ENCODE assay signal across 8 cellular contexts in the genomic region with DNA sequence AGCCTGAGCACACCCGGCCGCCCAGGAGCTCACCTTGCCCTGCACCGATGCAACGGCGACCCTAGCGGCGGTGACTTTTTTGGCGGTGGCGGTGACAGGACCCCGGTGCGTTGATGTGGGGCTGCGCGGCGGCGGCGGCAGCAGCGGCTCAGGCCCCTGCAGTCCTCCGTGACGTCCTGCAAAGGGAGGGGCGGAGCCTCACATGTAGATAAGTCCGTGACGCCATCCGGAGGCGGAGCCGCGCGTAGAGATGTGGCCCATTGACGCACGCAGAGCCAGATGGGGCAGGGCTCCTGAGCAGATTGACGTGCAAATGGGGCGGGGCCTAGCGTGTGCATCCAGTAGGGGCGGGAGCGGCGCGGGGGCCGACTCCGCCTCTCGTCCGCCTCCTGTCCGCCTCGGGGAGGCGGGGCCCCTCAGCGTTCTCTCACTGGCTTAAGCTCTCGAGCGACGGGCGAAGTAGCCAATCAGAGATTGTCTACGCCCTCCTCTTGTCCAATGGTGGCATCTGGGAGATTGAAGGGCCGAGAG. TPM values are rescaled to one million over a fixed set of nuclear protein-coding genes. Genes with fewer than 3 reads are reported as not detected.
DNase-seq lines count a peak whose midpoint lies in the region; ATAC-seq and TF ChIP-seq lines count a peak whose summit lies in the region.

Gene RAB3A (minus strand): TSS at position 180 of the 531 bp plus-strand sequence. CDS start 1,302 bp downstream, outside the sequence.

- intact Hi-C loops in spleen (cut with DNase I; ENCODE audit: low total_unique reads) = no loop called here

- H3K4me1 ChIP-seq in spleen = peaks cover 12 to 65% (median 31%) of the 10 kb centered on the region in 6 donors

- ATAC-seq in GM19025 (IDR thresholded peaks at IDR 0.05; ENCODE audit: low read depth, unreplicated experiment) = peak; percentile 92
- ATAC-seq in HG03342 (IDR thresholded peaks at IDR 0.05; ENCODE audit: unreplicated experiment) = peak; percentile 87
- ATAC-seq in activated CD4-positive, CD25-positive, alpha-beta regulatory T cell treated with anti-CD3 and anti-CD28 coated beads, Interleukin-2, amount 50 U/mL, for 24 hours = peak; percentile 90 to 92

- no peak for TF ChIP-seq CTCF in AG09319 (IDR thresholded peaks at IDR 0.05; ENCODE audit: low read depth, low read length)
- TF ChIP-seq CTCF in spleen (IDR thresholded peaks at IDR 0.05 in 8 of 11, conservative IDR thresholded peaks at IDR 0.05 in 3 of 11) = peak in 5 of 11 experiments; percentile 5 to 64 (median 44)

- peaks cover 0 to 30% (median 9%) of the 10 kb centered on the region in 6 donors for H3K36me3 ChIP-seq in spleen

- H3K9me3 ChIP-seq in spleen = no peaks in the 10 kb centered on the region

- H3K27me3 ChIP-seq in spleen (replicated peaks in 1 of 7) = peaks cover 0 to 16% (median 0%) of the 10 kb centered on the region in 7 donors

- DNase-seq in AG09319 (ENCODE audit: extremely low read depth, low read depth) (peak; percentile 100), NCI-H446 (lab: John Stamatoyannopoulos, UW) (peak; percentile 100), cerebellar cortex (ENCODE audit: low spot score) (peak; percentile 100), iris pigment epithelial cell (ENCODE audit: low read depth) (peak; percentile 100), spleen (peak; percentile 100)

- peak within 1 kb of the TSS; percentile 57 to 89 (median 78) for H3K4me3 ChIP-seq in spleen

- WGBS in spleen, 5 donors = 0 to 1% (median 0%) methylated on average over 28 to 50 of the region's 50 CpGs

- peak within 1 kb of the TSS; percentile 79 to 97 (median 95) for H3K27ac ChIP-seq in spleen

- no peak for TF ChIP-seq POLR2A in spleen (IDR thresholded peaks at IDR 0.05)

RNA-seq across cellular contexts. Expression of gene RAB3A, which starts in this region (rescaled TPM):
- 1 to 10 TPM; 1.4 to 6.6 (median 3.3) TPM for total RNA-seq in spleen
- polyA plus RNA-seq in spleen = 1 to 10 TPM in 2 of 3 donors, under 1 TPM in 1; 0.72 to 1.7 (median 1.3) TPM

Comparison
In these comparisons a context has a peak if more than half of its experiments do, and no peak if none do; other contexts are left out.
1. Peak in every context shown above with its lines: DNase-seq, ATAC-seq, H3K4me3 ChIP-seq and H3K27ac ChIP-seq.